Comparison of ENCODE assay signal across 1 cellular context in the genomic region with DNA sequence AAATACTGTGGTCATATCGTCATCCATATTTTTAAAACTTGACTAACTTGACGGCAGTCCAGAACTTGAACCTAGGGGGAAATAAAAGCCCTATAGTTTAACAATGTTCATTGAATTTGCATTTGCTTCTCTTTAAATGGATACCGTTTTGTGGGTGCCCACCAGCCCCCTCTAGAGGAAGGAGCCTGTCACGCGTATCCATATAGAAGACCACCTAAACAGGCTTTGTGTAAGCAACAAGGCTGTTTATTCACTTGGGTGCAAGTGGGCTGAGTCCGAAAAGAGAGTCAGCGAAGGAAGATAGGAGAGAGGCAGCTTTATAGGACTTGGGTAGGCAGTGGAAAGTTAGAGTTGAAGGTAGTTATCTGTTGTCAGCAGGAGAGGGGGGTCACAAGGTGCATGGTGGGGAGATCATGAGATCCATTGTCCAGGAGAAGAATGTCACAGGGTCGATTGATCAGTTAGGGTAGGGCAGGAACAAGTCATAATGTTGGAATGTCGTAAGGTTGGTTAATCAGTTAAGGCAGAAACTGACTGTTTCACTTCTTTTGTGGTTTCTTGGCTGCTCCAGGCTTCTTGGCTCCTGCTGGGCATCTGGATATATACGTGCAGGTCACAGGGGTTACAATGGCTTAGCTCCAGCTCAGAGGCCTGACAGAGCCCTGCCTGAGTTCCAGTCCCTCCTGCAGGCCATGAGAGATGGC.
TF ChIP-seq lines count a peak whose summit lies in the region.

No MANE protein-coding gene starts in this region.

TF ChIP-seq in K562, 482 proteins besides CTCF, POLR2A, EP300 and RAD21 (continued from another document):
- TF ChIP-seq, protein P1, sequence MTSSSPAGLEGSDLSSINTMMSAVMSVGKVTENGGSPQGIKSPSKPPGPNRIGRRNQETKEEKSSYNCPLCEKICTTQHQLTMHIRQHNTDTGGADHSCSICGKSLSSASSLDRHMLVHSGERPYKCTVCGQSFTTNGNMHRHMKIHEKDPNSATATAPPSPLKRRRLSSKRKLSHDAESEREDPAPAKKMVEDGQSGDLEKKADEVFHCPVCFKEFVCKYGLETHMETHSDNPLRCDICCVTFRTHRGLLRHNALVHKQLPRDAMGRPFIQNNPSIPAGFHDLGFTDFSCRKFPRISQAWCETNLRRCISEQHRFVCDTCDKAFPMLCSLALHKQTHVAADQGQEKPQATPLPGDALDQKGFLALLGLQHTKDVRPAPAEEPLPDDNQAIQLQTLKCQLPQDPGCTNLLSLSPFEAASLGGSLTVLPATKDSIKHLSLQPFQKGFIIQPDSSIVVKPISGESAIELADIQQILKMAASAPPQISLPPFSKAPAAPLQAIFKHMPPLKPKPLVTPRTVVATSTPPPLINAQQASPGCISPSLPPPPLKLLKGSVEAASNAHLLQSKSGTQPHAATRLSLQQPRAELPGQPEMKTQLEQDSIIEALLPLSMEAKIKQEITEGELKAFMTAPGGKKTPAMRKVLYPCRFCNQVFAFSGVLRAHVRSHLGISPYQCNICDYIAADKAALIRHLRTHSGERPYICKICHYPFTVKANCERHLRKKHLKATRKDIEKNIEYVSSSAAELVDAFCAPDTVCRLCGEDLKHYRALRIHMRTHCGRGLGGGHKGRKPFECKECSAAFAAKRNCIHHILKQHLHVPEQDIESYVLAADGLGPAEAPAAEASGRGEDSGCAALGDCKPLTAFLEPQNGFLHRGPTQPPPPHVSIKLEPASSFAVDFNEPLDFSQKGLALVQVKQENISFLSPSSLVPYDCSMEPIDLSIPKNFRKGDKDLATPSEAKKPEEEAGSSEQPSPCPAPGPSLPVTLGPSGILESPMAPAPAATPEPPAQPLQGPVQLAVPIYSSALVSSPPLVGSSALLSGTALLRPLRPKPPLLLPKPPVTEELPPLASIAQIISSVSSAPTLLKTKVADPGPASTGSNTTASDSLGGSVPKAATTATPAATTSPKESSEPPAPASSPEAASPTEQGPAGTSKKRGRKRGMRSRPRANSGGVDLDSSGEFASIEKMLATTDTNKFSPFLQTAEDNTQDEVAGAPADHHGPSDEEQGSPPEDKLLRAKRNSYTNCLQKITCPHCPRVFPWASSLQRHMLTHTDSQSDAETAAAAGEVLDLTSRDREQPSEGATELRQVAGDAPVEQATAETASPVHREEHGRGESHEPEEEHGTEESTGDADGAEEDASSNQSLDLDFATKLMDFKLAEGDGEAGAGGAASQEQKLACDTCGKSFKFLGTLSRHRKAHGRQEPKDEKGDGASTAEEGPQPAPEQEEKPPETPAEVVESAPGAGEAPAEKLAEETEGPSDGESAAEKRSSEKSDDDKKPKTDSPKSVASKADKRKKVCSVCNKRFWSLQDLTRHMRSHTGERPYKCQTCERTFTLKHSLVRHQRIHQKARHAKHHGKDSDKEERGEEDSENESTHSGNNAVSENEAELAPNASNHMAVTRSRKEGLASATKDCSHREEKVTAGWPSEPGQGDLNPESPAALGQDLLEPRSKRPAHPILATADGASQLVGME (CRISPR knock-in tag; IDR thresholded peaks at IDR 0.05) = no peak
- TF ChIP-seq, protein P2, sequence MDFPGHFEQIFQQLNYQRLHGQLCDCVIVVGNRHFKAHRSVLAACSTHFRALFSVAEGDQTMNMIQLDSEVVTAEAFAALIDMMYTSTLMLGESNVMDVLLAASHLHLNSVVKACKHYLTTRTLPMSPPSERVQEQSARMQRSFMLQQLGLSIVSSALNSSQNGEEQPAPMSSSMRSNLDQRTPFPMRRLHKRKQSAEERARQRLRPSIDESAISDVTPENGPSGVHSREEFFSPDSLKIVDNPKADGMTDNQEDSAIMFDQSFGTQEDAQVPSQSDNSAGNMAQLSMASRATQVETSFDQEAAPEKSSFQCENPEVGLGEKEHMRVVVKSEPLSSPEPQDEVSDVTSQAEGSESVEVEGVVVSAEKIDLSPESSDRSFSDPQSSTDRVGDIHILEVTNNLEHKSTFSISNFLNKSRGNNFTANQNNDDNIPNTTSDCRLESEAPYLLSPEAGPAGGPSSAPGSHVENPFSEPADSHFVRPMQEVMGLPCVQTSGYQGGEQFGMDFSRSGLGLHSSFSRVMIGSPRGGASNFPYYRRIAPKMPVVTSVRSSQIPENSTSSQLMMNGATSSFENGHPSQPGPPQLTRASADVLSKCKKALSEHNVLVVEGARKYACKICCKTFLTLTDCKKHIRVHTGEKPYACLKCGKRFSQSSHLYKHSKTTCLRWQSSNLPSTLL (IDR thresholded peaks at IDR 0.05) = no peak
- TF ChIP-seq PHB (CRISPR knock-in tag; IDR thresholded peaks at IDR 0.05) = no peak
- TF ChIP-seq CAMTA2 (CRISPR knock-in tag; conservative IDR thresholded peaks at IDR 0.05) = no peak
- no peak for TF ChIP-seq NFYB (IDR thresholded peaks at IDR 0.05; ENCODE audit: extremely low read depth, insufficient read length)
- TF ChIP-seq, protein P3, sequence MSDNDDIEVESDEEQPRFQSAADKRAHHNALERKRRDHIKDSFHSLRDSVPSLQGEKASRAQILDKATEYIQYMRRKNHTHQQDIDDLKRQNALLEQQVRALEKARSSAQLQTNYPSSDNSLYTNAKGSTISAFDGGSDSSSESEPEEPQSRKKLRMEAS (CRISPR knock-in tag; IDR thresholded peaks at IDR 0.05) = no peak
- no peak; the same call in 1 of the 2 replicates for TF ChIP-seq ZFX (CRISPR knock-in tag; IDR thresholded peaks at IDR 0.05)
- TF ChIP-seq ZNF253 (CRISPR knock-in tag; conservative IDR thresholded peaks at IDR 0.05) = no peak
- TF ChIP-seq CHD4 (IDR thresholded peaks at IDR 0.05; ENCODE audit: insufficient read depth, insufficient replicate concordance, low read depth, low read length, poor library complexity, severe bottlenecking) = no peak
- no peak for TF ChIP-seq PHF21A (IDR thresholded peaks at IDR 0.05; ENCODE audit: borderline replicate concordance, low read depth)
- no peak for TF ChIP-seq DIDO1 (tag; IDR thresholded peaks at IDR 0.05; ENCODE audit: low read depth)
- TF ChIP-seq ZNF57 (CRISPR knock-in tag; IDR thresholded peaks at IDR 0.05) = no peak
- no peak for TF ChIP-seq PPARD (CRISPR knock-in tag; IDR thresholded peaks at IDR 0.05)
- TF ChIP-seq ILF3 (IDR thresholded peaks at IDR 0.05; ENCODE audit: borderline replicate concordance) = no peak
- TF ChIP-seq RAD51 (IDR thresholded peaks at IDR 0.05; ENCODE audit: borderline replicate concordance, low read depth) = no peak
- no peak for TF ChIP-seq IFI16 (CRISPR knock-in tag; IDR thresholded peaks at IDR 0.05)
- TF ChIP-seq STAT5A (IDR thresholded peaks at IDR 0.05; ENCODE audit: borderline replicate concordance, low read length) = no peak
- peak; percentile 88 for TF ChIP-seq TRIM28 (IDR thresholded peaks at IDR 0.05)
- peak; percentile 52; the same call in 1 of the 2 replicates for TF ChIP-seq CEBPB (tag; IDR thresholded peaks at IDR 0.05)
- no peak for TF ChIP-seq CHCHD3 (CRISPR knock-in tag; IDR thresholded peaks at IDR 0.05)
- TF ChIP-seq ZNF699 (CRISPR knock-in tag; IDR thresholded peaks at IDR 0.05; ENCODE audit: insufficient replicate concordance) = no peak
- no peak for TF ChIP-seq KLF10 (CRISPR knock-in tag; IDR thresholded peaks at IDR 0.05)
- no peak for TF ChIP-seq GABPB2 (CRISPR knock-in tag; conservative IDR thresholded peaks at IDR 0.05)
- TF ChIP-seq, protein P4, sequence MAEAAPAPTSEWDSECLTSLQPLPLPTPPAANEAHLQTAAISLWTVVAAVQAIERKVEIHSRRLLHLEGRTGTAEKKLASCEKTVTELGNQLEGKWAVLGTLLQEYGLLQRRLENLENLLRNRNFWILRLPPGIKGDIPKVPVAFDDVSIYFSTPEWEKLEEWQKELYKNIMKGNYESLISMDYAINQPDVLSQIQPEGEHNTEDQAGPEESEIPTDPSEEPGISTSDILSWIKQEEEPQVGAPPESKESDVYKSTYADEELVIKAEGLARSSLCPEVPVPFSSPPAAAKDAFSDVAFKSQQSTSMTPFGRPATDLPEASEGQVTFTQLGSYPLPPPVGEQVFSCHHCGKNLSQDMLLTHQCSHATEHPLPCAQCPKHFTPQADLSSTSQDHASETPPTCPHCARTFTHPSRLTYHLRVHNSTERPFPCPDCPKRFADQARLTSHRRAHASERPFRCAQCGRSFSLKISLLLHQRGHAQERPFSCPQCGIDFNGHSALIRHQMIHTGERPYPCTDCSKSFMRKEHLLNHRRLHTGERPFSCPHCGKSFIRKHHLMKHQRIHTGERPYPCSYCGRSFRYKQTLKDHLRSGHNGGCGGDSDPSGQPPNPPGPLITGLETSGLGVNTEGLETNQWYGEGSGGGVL (CRISPR knock-in tag; IDR thresholded peaks at IDR 0.05) = no peak
- no peak for TF ChIP-seq ZC3H11A (IDR thresholded peaks at IDR 0.05; ENCODE audit: low read depth, low read length)
- no peak for TF ChIP-seq TGIF2 (CRISPR knock-in tag; IDR thresholded peaks at IDR 0.05)
- TF ChIP-seq POLR2AphosphoS5 (IDR thresholded peaks at IDR 0.05; ENCODE audit: control insufficient read depth, insufficient read depth, low read depth, low read length) = no peak
- no peak for TF ChIP-seq NR2F6 (CRISPR knock-in tag; IDR thresholded peaks at IDR 0.05)
- TF ChIP-seq, protein P5, sequence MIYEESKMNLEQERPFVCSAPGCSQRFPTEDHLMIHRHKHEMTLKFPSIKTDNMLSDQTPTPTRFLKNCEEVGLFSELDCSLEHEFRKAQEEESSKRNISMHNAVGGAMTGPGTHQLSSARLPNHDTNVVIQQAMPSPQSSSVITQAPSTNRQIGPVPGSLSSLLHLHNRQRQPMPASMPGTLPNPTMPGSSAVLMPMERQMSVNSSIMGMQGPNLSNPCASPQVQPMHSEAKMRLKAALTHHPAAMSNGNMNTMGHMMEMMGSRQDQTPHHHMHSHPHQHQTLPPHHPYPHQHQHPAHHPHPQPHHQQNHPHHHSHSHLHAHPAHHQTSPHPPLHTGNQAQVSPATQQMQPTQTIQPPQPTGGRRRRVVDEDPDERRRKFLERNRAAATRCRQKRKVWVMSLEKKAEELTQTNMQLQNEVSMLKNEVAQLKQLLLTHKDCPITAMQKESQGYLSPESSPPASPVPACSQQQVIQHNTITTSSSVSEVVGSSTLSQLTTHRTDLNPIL (CRISPR knock-in tag; IDR thresholded peaks at IDR 0.05) = no peak
- TF ChIP-seq, protein P6, sequence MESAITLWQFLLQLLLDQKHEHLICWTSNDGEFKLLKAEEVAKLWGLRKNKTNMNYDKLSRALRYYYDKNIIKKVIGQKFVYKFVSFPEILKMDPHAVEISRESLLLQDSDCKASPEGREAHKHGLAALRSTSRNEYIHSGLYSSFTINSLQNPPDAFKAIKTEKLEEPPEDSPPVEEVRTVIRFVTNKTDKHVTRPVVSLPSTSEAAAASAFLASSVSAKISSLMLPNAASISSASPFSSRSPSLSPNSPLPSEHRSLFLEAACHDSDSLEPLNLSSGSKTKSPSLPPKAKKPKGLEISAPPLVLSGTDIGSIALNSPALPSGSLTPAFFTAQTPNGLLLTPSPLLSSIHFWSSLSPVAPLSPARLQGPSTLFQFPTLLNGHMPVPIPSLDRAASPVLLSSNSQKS (CRISPR knock-in tag; IDR thresholded peaks at IDR 0.05) = no peak
- TF ChIP-seq PYGO2 (tag; IDR thresholded peaks at IDR 0.05) = no peak
- TF ChIP-seq, protein P7, sequence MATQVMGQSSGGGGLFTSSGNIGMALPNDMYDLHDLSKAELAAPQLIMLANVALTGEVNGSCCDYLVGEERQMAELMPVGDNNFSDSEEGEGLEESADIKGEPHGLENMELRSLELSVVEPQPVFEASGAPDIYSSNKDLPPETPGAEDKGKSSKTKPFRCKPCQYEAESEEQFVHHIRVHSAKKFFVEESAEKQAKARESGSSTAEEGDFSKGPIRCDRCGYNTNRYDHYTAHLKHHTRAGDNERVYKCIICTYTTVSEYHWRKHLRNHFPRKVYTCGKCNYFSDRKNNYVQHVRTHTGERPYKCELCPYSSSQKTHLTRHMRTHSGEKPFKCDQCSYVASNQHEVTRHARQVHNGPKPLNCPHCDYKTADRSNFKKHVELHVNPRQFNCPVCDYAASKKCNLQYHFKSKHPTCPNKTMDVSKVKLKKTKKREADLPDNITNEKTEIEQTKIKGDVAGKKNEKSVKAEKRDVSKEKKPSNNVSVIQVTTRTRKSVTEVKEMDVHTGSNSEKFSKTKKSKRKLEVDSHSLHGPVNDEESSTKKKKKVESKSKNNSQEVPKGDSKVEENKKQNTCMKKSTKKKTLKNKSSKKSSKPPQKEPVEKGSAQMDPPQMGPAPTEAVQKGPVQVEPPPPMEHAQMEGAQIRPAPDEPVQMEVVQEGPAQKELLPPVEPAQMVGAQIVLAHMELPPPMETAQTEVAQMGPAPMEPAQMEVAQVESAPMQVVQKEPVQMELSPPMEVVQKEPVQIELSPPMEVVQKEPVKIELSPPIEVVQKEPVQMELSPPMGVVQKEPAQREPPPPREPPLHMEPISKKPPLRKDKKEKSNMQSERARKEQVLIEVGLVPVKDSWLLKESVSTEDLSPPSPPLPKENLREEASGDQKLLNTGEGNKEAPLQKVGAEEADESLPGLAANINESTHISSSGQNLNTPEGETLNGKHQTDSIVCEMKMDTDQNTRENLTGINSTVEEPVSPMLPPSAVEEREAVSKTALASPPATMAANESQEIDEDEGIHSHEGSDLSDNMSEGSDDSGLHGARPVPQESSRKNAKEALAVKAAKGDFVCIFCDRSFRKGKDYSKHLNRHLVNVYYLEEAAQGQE (CRISPR knock-in tag; IDR thresholded peaks at IDR 0.05; ENCODE audit: low read depth) = no peak
- TF ChIP-seq KAT7 (CRISPR knock-in tag; IDR thresholded peaks at IDR 0.05; ENCODE audit: borderline replicate concordance) = no peak
- TF ChIP-seq, protein P8, sequence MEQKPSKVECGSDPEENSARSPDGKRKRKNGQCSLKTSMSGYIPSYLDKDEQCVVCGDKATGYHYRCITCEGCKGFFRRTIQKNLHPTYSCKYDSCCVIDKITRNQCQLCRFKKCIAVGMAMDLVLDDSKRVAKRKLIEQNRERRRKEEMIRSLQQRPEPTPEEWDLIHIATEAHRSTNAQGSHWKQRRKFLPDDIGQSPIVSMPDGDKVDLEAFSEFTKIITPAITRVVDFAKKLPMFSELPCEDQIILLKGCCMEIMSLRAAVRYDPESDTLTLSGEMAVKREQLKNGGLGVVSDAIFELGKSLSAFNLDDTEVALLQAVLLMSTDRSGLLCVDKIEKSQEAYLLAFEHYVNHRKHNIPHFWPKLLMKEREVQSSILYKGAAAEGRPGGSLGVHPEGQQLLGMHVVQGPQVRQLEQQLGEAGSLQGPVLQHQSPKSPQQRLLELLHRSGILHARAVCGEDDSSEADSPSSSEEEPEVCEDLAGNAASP (IDR thresholded peaks at IDR 0.05) = no peak
- TF ChIP-seq SMC3 (conservative IDR thresholded peaks at IDR 0.05; ENCODE audit: insufficient read depth, low read depth, low read length) = no peak
- TF ChIP-seq, protein P9, sequence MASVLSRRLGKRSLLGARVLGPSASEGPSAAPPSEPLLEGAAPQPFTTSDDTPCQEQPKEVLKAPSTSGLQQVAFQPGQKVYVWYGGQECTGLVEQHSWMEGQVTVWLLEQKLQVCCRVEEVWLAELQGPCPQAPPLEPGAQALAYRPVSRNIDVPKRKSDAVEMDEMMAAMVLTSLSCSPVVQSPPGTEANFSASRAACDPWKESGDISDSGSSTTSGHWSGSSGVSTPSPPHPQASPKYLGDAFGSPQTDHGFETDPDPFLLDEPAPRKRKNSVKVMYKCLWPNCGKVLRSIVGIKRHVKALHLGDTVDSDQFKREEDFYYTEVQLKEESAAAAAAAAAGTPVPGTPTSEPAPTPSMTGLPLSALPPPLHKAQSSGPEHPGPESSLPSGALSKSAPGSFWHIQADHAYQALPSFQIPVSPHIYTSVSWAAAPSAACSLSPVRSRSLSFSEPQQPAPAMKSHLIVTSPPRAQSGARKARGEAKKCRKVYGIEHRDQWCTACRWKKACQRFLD (CRISPR knock-in tag; IDR thresholded peaks at IDR 0.05) = no peak
- TF ChIP-seq, protein P10, sequence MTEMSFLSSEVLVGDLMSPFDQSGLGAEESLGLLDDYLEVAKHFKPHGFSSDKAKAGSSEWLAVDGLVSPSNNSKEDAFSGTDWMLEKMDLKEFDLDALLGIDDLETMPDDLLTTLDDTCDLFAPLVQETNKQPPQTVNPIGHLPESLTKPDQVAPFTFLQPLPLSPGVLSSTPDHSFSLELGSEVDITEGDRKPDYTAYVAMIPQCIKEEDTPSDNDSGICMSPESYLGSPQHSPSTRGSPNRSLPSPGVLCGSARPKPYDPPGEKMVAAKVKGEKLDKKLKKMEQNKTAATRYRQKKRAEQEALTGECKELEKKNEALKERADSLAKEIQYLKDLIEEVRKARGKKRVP (CRISPR knock-in tag; IDR thresholded peaks at IDR 0.05) = no peak
TF ChIP-seq in K562: peak in this region for 37.
